In the genomic region with DNA sequence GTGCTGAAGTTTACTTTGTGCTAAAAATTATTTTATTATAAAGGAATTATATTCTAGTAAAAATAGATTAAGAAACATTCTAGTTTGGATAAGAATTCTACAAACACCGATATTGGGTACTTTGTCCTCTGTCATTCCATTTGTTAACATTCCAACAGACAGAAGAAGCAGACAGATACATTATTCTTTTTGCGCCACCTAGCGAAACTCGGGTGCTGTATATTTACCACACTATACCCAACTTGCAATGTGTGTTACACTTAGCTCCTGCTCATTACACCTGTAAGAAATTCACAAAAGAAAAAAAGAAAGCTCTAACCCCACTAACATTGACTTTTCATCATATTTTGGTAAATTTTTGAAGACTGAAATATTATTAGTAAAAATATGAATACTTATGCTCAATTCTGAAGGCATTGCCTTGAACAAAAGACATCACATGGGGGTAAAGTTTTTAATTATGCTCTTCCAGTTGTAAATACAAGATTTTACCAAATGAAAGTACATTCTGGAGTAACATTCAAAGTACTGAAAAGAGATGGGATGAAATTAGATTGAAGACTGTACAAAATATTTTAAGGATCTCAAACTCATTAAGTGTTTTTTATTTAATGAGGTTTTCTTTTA, we compare ENCODE assay signal across 8 cellular contexts.
DNase-seq lines count a peak whose midpoint lies in the region; ATAC-seq and TF ChIP-seq lines count a peak whose summit lies in the region.

No MANE protein-coding gene starts in this region.

- ATAC-seq in GM21367 (IDR thresholded peaks at IDR 0.05; ENCODE audit: unreplicated experiment) = peak; percentile 98
- ATAC-seq in HG03571 (IDR thresholded peaks at IDR 0.05; ENCODE audit: unreplicated experiment) = peak; percentile 77

- peak; percentile 71 for TF ChIP-seq CTCF in cardiac muscle cell (IDR thresholded peaks at IDR 0.05; ENCODE audit: low read depth, low read length)
- peak; percentile 25 to 69 (median 58) for TF ChIP-seq CTCF in prostate gland (IDR thresholded peaks at IDR 0.05)

- peak; percentile 62 for DNase-seq in Daoy (ENCODE audit: low read depth)
- peak; percentile 1 for DNase-seq in NOMO-1 treated with dmso at 0.1 percent for 144 hours (lab: John Stamatoyannopoulos, UW; ENCODE audit: unreplicated experiment)
- DNase-seq in activated naive CD4-positive, alpha-beta T cell treated with anti-CD3 and anti-CD28 coated beads, Interleukin-2, amount 50 U/mL, for 16 hours = peak; percentile 29
- DNase-seq in cardiac muscle cell (ENCODE audit: low read depth in 1 of 2, low spot score in 1 of 2) = peak; percentile 79 to 81
- DNase-seq in prostate gland (ENCODE audit: low spot score) = peak; percentile 54
- no peak for DNase-seq in activated effector memory CD4-positive, alpha-beta T cell treated with Interleukin-2 at 50 U/mL for 16 hours

- H3K9me3 ChIP-seq in cardiac muscle cell (ENCODE audit: low read depth) (no peaks in the 10 kb centered on the region), prostate gland (no peaks in the 10 kb centered on the region)

- H3K4me3 ChIP-seq in cardiac muscle cell = no peak overlapping the region
- H3K4me3 ChIP-seq in prostate gland = no peak overlapping the region

- TF ChIP-seq POLR2A in prostate gland (IDR thresholded peaks at IDR 0.05) = no peak

- H3K27ac ChIP-seq in cardiac muscle cell (no peak overlapping the region), prostate gland (no peak overlapping the region)

- H3K4me1 ChIP-seq in cardiac muscle cell (ENCODE audit: low read depth) = no peaks in the 10 kb centered on the region
- no peaks in the 10 kb centered on the region for H3K4me1 ChIP-seq in prostate gland (replicated peaks)

- no peaks in the 10 kb centered on the region for H3K27me3 ChIP-seq in cardiac muscle cell
- H3K27me3 ChIP-seq in prostate gland (replicated peaks; ENCODE audit: insufficient read depth) = no peaks in the 10 kb centered on the region

- intact Hi-C loops in prostate gland (cut with DNase I) = loop anchor here (5.0 kb wide), 1 partner anchor 817 kb away; no protein-coding TSS in a partner anchor

- 2% methylated on average over 4 of the region's 4 CpGs for WGBS in prostate gland

- H3K36me3 ChIP-seq in cardiac muscle cell (no peaks in the 10 kb centered on the region), prostate gland (no peaks in the 10 kb centered on the region)
